9 cellular contexts compared by ENCODE assay signal in the genomic region with DNA sequence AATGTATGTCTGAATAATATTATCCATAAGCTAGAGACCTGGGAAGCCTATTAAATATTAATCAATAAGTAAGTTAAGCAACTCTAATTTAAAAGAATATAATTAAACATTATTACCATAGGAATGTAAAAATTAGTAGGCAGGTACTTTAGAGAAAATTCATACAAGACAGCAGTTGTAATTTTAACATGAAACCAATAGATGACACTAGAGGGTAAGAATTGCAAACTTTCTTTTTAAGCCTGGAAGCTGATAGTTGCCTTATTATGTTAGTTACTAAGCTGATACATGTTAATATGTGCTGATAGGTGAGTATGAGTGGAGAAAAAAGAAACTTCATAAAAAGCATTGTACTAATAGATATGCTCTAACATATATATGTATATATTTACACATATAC.
DNase-seq lines count a peak whose midpoint lies in the region; ATAC-seq and TF ChIP-seq lines count a peak whose summit lies in the region.
"Had no signal": no experiment of that assay in that cellular context is flagged by ENCODE, and none has a peak within 500 bp of the region (broad histone marks: within the 10 kb centered on the region; RNA-seq: fewer than 3 reads in every experiment).

No MANE protein-coding gene starts in this region.

- H3K27ac ChIP-seq in AG04450 (ENCODE audit: low read depth, low read length), result no peak overlapping the region
- H3K27ac ChIP-seq in OCI-LY1 (ENCODE audit: low read depth, low read length, poor library complexity, severe bottlenecking), result no peak overlapping the region
- H3K27ac ChIP-seq: epithelial cell of prostate had no signal

- DNase-seq in AG04450 (ENCODE audit: low read depth, low spot score), result no peak
- peak; percentile 0 for DNase-seq in glomerular visceral epithelial cell (ENCODE audit: extremely low spot score)
- no peak for DNase-seq in COR-L47 (lab: John Stamatoyannopoulos, UW)

- H3F3A ChIP-seq in OCI-LY1 (ENCODE audit: insufficient read depth, low read length), result no peaks in the 10 kb centered on the region

- H3K27me3 ChIP-seq in AG04450 (ENCODE audit: control insufficient read depth, insufficient read depth, low read length) (no peaks in the 10 kb centered on the region), OCI-LY1 (ENCODE audit: insufficient read depth, low read length) (no peaks in the 10 kb centered on the region)

- H3K9me2 ChIP-seq in OCI-LY1 (ENCODE audit: low read depth, low read length), result no peaks in the 10 kb centered on the region

- no peaks in the 10 kb centered on the region for H3K79me2 ChIP-seq in OCI-LY1 (ENCODE audit: insufficient read depth, low read length)

- H3K9me3 ChIP-seq in AG04450 (ENCODE audit: control insufficient read depth, insufficient read depth, low read length) (no peaks in the 10 kb centered on the region), OCI-LY1 (ENCODE audit: low read length) (no peaks in the 10 kb centered on the region)

- POLR2A ChIA-PET in AG04450 (lab: Yijun Ruan, JAX), result no interaction called here

- ATAC-seq in GM18520 (IDR thresholded peaks at IDR 0.05; ENCODE audit: unreplicated experiment) (no peak), HG02610 (IDR thresholded peaks at IDR 0.05; ENCODE audit: unreplicated experiment) (no peak), GM19455 (IDR thresholded peaks at IDR 0.05; ENCODE audit: unreplicated experiment) (no peak)

- no peak overlapping the region for H3K4me3 ChIP-seq in AG04450 (ENCODE audit: low read depth, low read length)
- no peak overlapping the region for H3K4me3 ChIP-seq in OCI-LY1 (ENCODE audit: low read depth, low read length, poor library complexity, severe bottlenecking)

- TF ChIP-seq CTCF in AG04450 (IDR thresholded peaks at IDR 0.05; ENCODE audit: low read depth, low read length) (peak; percentile 19; the same call in 1 of the 2 replicates), GM12874 (IDR thresholded peaks at IDR 0.05; ENCODE audit: insufficient read depth, low read depth, low read length) (peak; percentile 14; the same call in 1 of the 2 replicates), OCI-LY1 (IDR thresholded peaks at IDR 0.05; ENCODE audit: low read length) (peak; percentile 45)

- H3K4me1 ChIP-seq in OCI-LY1 (ENCODE audit: insufficient read depth, low read length, severe bottlenecking), result no peaks in the 10 kb centered on the region

- no peaks in the 10 kb centered on the region for H3K36me3 ChIP-seq in OCI-LY1 (ENCODE audit: insufficient read depth, low read length)

- H2AFZ ChIP-seq in OCI-LY1 (ENCODE audit: low read length), result no peak overlapping the region

- H3K4me2 ChIP-seq in OCI-LY1 (ENCODE audit: low read length), result no peak overlapping the region

- H3K9ac ChIP-seq in OCI-LY1 (ENCODE audit: low read length), result no peak overlapping the region

- CTCF ChIA-PET in AG04450 (lab: Charles Lee), result interaction anchor here (2.1 kb wide), 1 partner anchor 245 kb away, joined by 12 read pairs; no protein-coding TSS in a partner anchor

- no peaks in the 10 kb centered on the region for H4K20me1 ChIP-seq in OCI-LY1 (ENCODE audit: insufficient read depth, low read length)
